In genomic region chr9:127578627-127578951, GRCh38 we compare ENCODE assay signal across 9 cellular contexts. TPM values are rescaled to one million over a fixed set of nuclear protein-coding genes. Genes with fewer than 3 reads are reported as not detected.
DNase-seq lines count a peak whose midpoint lies in the region; ATAC-seq, FAIRE-seq and TF ChIP-seq lines count a peak whose summit lies in the region.
"Had no signal": no experiment of that assay in that cellular context is flagged by ENCODE, and none has a peak within 500 bp of the region (broad histone marks: within the 10 kb centered on the region; RNA-seq: fewer than 3 reads in every experiment).

No MANE protein-coding gene starts in this region.

- H3K4me1 ChIP-seq in CD8-positive, alpha-beta memory T cell (ENCODE audit: insufficient read depth, low read length): peaks cover 12% of the 10 kb centered on the region
- H3K4me1 ChIP-seq in SK-N-SH (ENCODE audit: control insufficient read depth in 1 of 2, insufficient read depth in 2 of 2, low read depth in 1 of 2, low read length in 1 of 2) (peaks cover 6 to 16% of the 10 kb centered on the region in 2 experiments; a peak in 3 of 4 replicates), endothelial cell of umbilical vein (ENCODE audit: control insufficient read depth, extremely low read depth, insufficient read depth, low read length) (peaks cover 25% of the 10 kb centered on the region), parathyroid adenoma (peaks cover 3% of the 10 kb centered on the region)

- no peak for TF ChIP-seq EP300 in SK-N-SH (IDR thresholded peaks at IDR 0.05; ENCODE audit: borderline replicate concordance in 1 of 2, low read depth in 1 of 2, low read length in 1 of 2)

- H3K4me3 ChIP-seq in CD8-positive, alpha-beta memory T cell (ENCODE audit: low read length): no peak overlapping the region
- H3K4me3 ChIP-seq in SK-N-SH (ENCODE audit: low read depth in 2 of 2, low read length in 1 of 2) (peak overlapping the region; percentile 35 to 62; a peak in 3 of 4 replicates), endothelial cell of umbilical vein (replicated peaks in 1 of 3; ENCODE audit: insufficient read depth in 1 of 3, low read depth in 1 of 3, low read length in 3 of 3) (peak overlapping the region in 1 of 3 experiments; percentile 18), parathyroid adenoma (ENCODE audit: low read depth, low read length) (no peak overlapping the region)

- peaks cover 57% of the 10 kb centered on the region for H3K79me2 ChIP-seq in SK-N-SH (ENCODE audit: insufficient read depth)
- H3K79me2 ChIP-seq in endothelial cell of umbilical vein (ENCODE audit: control insufficient read depth, insufficient read depth, low read length): peaks cover 4% of the 10 kb centered on the region
- H3K79me2 ChIP-seq in parathyroid adenoma: no peaks in the 10 kb centered on the region

- no peaks in the 10 kb centered on the region for H3K9me3 Mint-ChIP-seq in CD8-positive, alpha-beta memory T cell

- DNase-seq in CD8-positive, alpha-beta memory T cell: no peak
- DNase-seq in SK-N-SH: no peak
- no peak for DNase-seq in endothelial cell of umbilical vein (ENCODE audit: low read depth, low spot score)
- DNase-seq in DMS 273 treated with DMSO at 0.1 percent for 48 hours (lab: John Stamatoyannopoulos, UW): no peak
- no peak for DNase-seq in NCI-H526 treated with DMSO at 0.1 percent for 48 hours (lab: John Stamatoyannopoulos, UW)
- DNase-seq: NCI-H187 treated with DMSO at 0.1 percent for 48 hours had no signal

- peak overlapping the region in 4 of 7 donors; percentile 18 to 72 (median 44) for H3K4me3 Mint-ChIP-seq in CD8-positive, alpha-beta memory T cell

- intact Hi-C loops in endothelial cell of umbilical vein (cut with micrococcal nuclease): loop anchor here (2.0 kb wide), 3 partner anchors 16 to 128 kb away; partner anchors contain the start of genes LRSAM1 and RPL12

- no peak for ATAC-seq in HG03025 (IDR thresholded peaks at IDR 0.05; ENCODE audit: low FRiP score, unreplicated experiment)
- no peak for ATAC-seq in GM19455 (IDR thresholded peaks at IDR 0.05; ENCODE audit: unreplicated experiment)

- dilution Hi-C loops in endothelial cell of umbilical vein (cut with MboI; ENCODE audit: extremely low pct_ligation_motif_present, low sequenced_read_pairs): no loop called here

- H3K27ac Mint-ChIP-seq in CD8-positive, alpha-beta memory T cell: peak overlapping the region in 7 of 8 donors; percentile 21 to 95 (median 81)

- peaks cover 10 to 15% (median 12%) of the 10 kb centered on the region in 3 donors for H3K4me1 Mint-ChIP-seq in CD8-positive, alpha-beta memory T cell

- TF ChIP-seq RAD21 in SK-N-SH (IDR thresholded peaks at IDR 0.05; ENCODE audit: low read length): no peak

- H4K20me1 ChIP-seq in SK-N-SH (ENCODE audit: insufficient read depth) (no peaks in the 10 kb centered on the region), endothelial cell of umbilical vein (replicated peaks; ENCODE audit: control insufficient read depth, extremely low read depth, insufficient read depth, low read length) (no peaks in the 10 kb centered on the region)

- 32% methylated on average over 5 of the region's 5 CpGs for WGBS in SK-N-SH (ENCODE audit: low lambda C conversion rate)

- CTCF ChIA-PET in CD8-positive, alpha-beta memory T cell (lab: Charles Lee): interaction anchor here (1.2 to 1.5 kb wide), 7 partner anchors 8 to 343 kb away, joined by 3 to 11 read pairs (median 3); partner anchors contain the start of gene TOR2A
- CTCF ChIA-PET in SK-N-SH (lab: Yijun Ruan, JAX) (interaction anchor here (0.6 to 17.4 kb wide), 8 partner anchors 9 to 156 kb away, joined by 3 to 277 read pairs (median 3); partner anchors contain the start of gene TOR2A), endothelial cell of umbilical vein (lab: Charles Lee) (interaction anchor here (0.8 to 3.9 kb wide), 20 partner anchors 9 to 193 kb away, joined by 3 to 25 read pairs (median 6); partner anchors contain the start of gene TOR2A)

- TSS peak; percentile 86 for BruUV-seq in endothelial cell of umbilical vein (replicated peaks; lab: Mats Ljungman, UMichigan)

- no peaks in the 10 kb centered on the region for H3K36me3 ChIP-seq in CD8-positive, alpha-beta memory T cell (ENCODE audit: insufficient read depth, low read length)
- H3K36me3 ChIP-seq in SK-N-SH (replicated peaks in 1 of 2; ENCODE audit: control insufficient read depth in 1 of 2, insufficient read depth in 2 of 2, low read length in 1 of 2) (peaks cover 0 to 18% of the 10 kb centered on the region in 2 experiments), endothelial cell of umbilical vein (ENCODE audit: control insufficient read depth in 2 of 2, extremely low read depth in 1 of 2, insufficient read depth in 2 of 2, low read length in 2 of 2) (no peaks in the 10 kb centered on the region), parathyroid adenoma (ENCODE audit: control insufficient read depth, insufficient read depth, low read length) (no peaks in the 10 kb centered on the region)

- TF ChIP-seq CTCF in SK-N-SH (IDR thresholded peaks at IDR 0.05) (no peak), endothelial cell of umbilical vein (IDR thresholded peaks at IDR 0.05; ENCODE audit: extremely low read depth in 1 of 2, insufficient read depth in 1 of 2, low read depth in 1 of 2, low read length in 2 of 2) (no peak), parathyroid adenoma (IDR thresholded peaks at IDR 0.05) (no peak)

- peaks cover 26% of the 10 kb centered on the region for H3F3A ChIP-seq in SK-N-SH (replicated peaks; ENCODE audit: insufficient read depth)

- H3K9me1 ChIP-seq in endothelial cell of umbilical vein (replicated peaks; ENCODE audit: control insufficient read depth, extremely low read depth, insufficient read depth, low read length): no peaks in the 10 kb centered on the region

- peak overlapping the region; percentile 81 for H3K4me2 ChIP-seq in SK-N-SH
- peak overlapping the region; percentile 43 for H3K4me2 ChIP-seq in endothelial cell of umbilical vein (ENCODE audit: insufficient read depth, low read length)
- H3K4me2 ChIP-seq in parathyroid adenoma (ENCODE audit: low read length): no peak overlapping the region

- H2AFZ ChIP-seq in SK-N-SH (ENCODE audit: low read depth) (peak overlapping the region; percentile 16; the same call in 1 of the 2 replicates), endothelial cell of umbilical vein (ENCODE audit: low read depth, low read length) (peak overlapping the region; percentile 38), parathyroid adenoma (peak overlapping the region; percentile 34)

- peaks cover 7 to 11% of the 10 kb centered on the region in 2 donors for H3K27me3 Mint-ChIP-seq in CD8-positive, alpha-beta memory T cell

- POLR2A ChIA-PET in CD8-positive, alpha-beta memory T cell (lab: Charles Lee): interaction anchor here (0.7 kb wide), 1 partner anchor 9 kb away, joined by 3 read pairs; no protein-coding TSS in a partner anchor
- POLR2A ChIA-PET in SK-N-SH (lab: Yijun Ruan, JAX): interaction anchor here (1.0 kb wide), 1 partner anchor 8 kb away, joined by 3 read pairs; no protein-coding TSS in a partner anchor
- POLR2A ChIA-PET in endothelial cell of umbilical vein (lab: Charles Lee): interaction anchor here (0.9 to 1.4 kb wide), 6 partner anchors 9 to 156 kb away, joined by 3 to 8 read pairs (median 4); partner anchors contain the start of gene TOR2A

- TF ChIP-seq POLR2A in endothelial cell of umbilical vein (IDR thresholded peaks at IDR 0.05; ENCODE audit: low read depth, low read length): no peak

- FAIRE-seq in endothelial cell of umbilical vein (lab: Jason Lieb, UNC): no peak

- H3K9ac ChIP-seq in SK-N-SH (peak overlapping the region; percentile 71; the same call in 1 of the 2 replicates), endothelial cell of umbilical vein (replicated peaks; ENCODE audit: extremely low read depth, insufficient read depth, low read length) (peak overlapping the region; percentile 81), parathyroid adenoma (no peak overlapping the region)

- peak overlapping the region; percentile 43 for H3K27ac ChIP-seq in CD8-positive, alpha-beta memory T cell (ENCODE audit: low read depth, low read length)
- H3K27ac ChIP-seq in SK-N-SH (ENCODE audit: low read depth in 2 of 2, low read length in 1 of 2) (peak overlapping the region; percentile 59 to 95; a peak in 3 of 4 replicates), endothelial cell of umbilical vein (ENCODE audit: insufficient read depth, low read depth, low read length) (peak overlapping the region; percentile 95), parathyroid adenoma (no peak overlapping the region)

- H3K9me3 ChIP-seq in CD8-positive, alpha-beta memory T cell (ENCODE audit: low read length): no peaks in the 10 kb centered on the region
- H3K9me3 ChIP-seq in SK-N-SH: no peaks in the 10 kb centered on the region
- no peaks in the 10 kb centered on the region for H3K9me3 ChIP-seq in endothelial cell of umbilical vein (replicated peaks; ENCODE audit: control insufficient read depth, insufficient read depth, low read length)
- H3K9me3 ChIP-seq in parathyroid adenoma (ENCODE audit: control insufficient read depth, low read length): no peaks in the 10 kb centered on the region

- H3K36me3 Mint-ChIP-seq in CD8-positive, alpha-beta memory T cell: no peaks in the 10 kb centered on the region

- no peaks in the 10 kb centered on the region for H3K27me3 ChIP-seq in CD8-positive, alpha-beta memory T cell (ENCODE audit: insufficient read depth, low read length, poor library complexity, severe bottlenecking)
- H3K27me3 ChIP-seq in SK-N-SH (ENCODE audit: insufficient read depth): no peaks in the 10 kb centered on the region
- no peaks in the 10 kb centered on the region for H3K27me3 ChIP-seq in endothelial cell of umbilical vein (ENCODE audit: control insufficient read depth in 2 of 2, insufficient read depth in 2 of 2, low read length in 2 of 2)
- no peaks in the 10 kb centered on the region for H3K27me3 ChIP-seq in parathyroid adenoma (ENCODE audit: control insufficient read depth, insufficient read depth, low read length)

- H3K9me2 ChIP-seq in SK-N-SH: no peaks in the 10 kb centered on the region

TF ChIP-seq in SK-N-SH, 30 proteins besides CTCF, POLR2A, EP300 and RAD21:
- TF ChIP-seq POLR2AphosphoS5 (IDR thresholded peaks at IDR 0.05; ENCODE audit: low read depth, low read length): no peak

TF ChIP-seq in endothelial cell of umbilical vein, 7 proteins besides CTCF, POLR2A, EP300 and RAD21 (continues in another document):
- TF ChIP-seq POLR2AphosphoS5 (IDR thresholded peaks at IDR 0.05; ENCODE audit: insufficient read depth, low read depth, low read length): no peak

RNA-seq across cellular contexts. Expression of gene STXBP1, which starts 33.5 kb away (rescaled TPM):
- 10 to 100 TPM; 14.5 to 15.2 TPM for total RNA-seq in CD8-positive, alpha-beta memory T cell
- 8.2 TPM for polyA plus RNA-seq in CD8-positive, alpha-beta memory T cell
- polyA plus RNA-seq in SK-N-SH (2012; rRNA removed): 33.0 and 44.3 TPM in 2 replicates
- polyA plus RNA-seq in SK-N-SH (2012; cell fraction: cytosol; rRNA removed): 39.2 and 49.4 TPM in 2 replicates
- 61.1 and 68.8 TPM in 2 replicates for polyA plus RNA-seq in SK-N-SH (2012; cell fraction: nucleus; rRNA removed)
- 50.5 and 51.3 TPM in 2 replicates for total RNA-seq in endothelial cell of umbilical vein
- polyA plus RNA-seq in endothelial cell of umbilical vein: 12.7 and 18.8 TPM in 2 replicates
- polyA plus RNA-seq in endothelial cell of umbilical vein (2011; cell fraction: cytosol; rRNA removed): 21.7 and 25.4 TPM in 2 replicates
- 49.7 and 51.2 TPM in 2 replicates for polyA plus RNA-seq in endothelial cell of umbilical vein (2011; cell fraction: nucleus; rRNA removed)
- polyA plus RNA-seq in endothelial cell of umbilical vein (2012): 35.4 and 45.5 TPM in 2 replicates
- polyA minus RNA-seq in endothelial cell of umbilical vein: 27.4 and 32.6 TPM in 2 replicates
- 22.1 TPM for polyA minus RNA-seq in endothelial cell of umbilical vein (2011; cell fraction: cytosol; rRNA and poly(A)+ RNA removed)
- 25.6 and 26.3 TPM in 2 replicates for polyA minus RNA-seq in endothelial cell of umbilical vein (2011; cell fraction: nucleus; rRNA and poly(A)+ RNA removed)

Comparison
In these comparisons a context has a peak if more than half of its experiments do, and no peak if none do; other contexts are left out.
1. H3K4me3 ChIP-seq: peak in SK-N-SH (2 of 2); none in CD8-positive, alpha-beta memory T cell (single experiment) and parathyroid adenoma (single experiment).
2. Peak in every context shown above with its lines, with median percentiles within 50 percentile points of each other: H2AFZ ChIP-seq.